Comparison of ENCODE assay signal across 8 cellular contexts in genomic region chr15:90400759-90401314, GRCh38. TPM values are rescaled to one million over a fixed set of nuclear protein-coding genes. Genes with fewer than 3 reads are reported as not detected.
DNase-seq lines count a peak whose midpoint lies in the region; ATAC-seq and TF ChIP-seq lines count a peak whose summit lies in the region.

No MANE protein-coding gene starts in this region.

- peaks cover 33% of the 10 kb centered on the region for H3K4me1 Mint-ChIP-seq in memory B cell

- CTCF ChIA-PET in BJ (lab: Yijun Ruan, JAX): interaction anchor here (0.5 to 2.1 kb wide), 4 partner anchors 10 to 89 kb away, joined by 3 to 6 read pairs (median 4); no protein-coding TSS in a partner anchor

- peaks cover 7% of the 10 kb centered on the region for H3K36me3 Mint-ChIP-seq in memory B cell

- no peak for TF ChIP-seq CTCF in BJ (IDR thresholded peaks at IDR 0.05; ENCODE audit: insufficient read depth, low read depth, low read length)

- H3K4me3 ChIP-seq in BJ (ENCODE audit: low read depth, low read length) (no peak overlapping the region), ectodermal cell (ENCODE audit: insufficient read depth, low read depth, low read length) (no peak overlapping the region)

- H3K27me3 Mint-ChIP-seq in memory B cell: no peaks in the 10 kb centered on the region

- H3K4me1 ChIP-seq in ectodermal cell (ENCODE audit: control insufficient read depth, insufficient read depth, low read length): no peaks in the 10 kb centered on the region

- H3K36me3 ChIP-seq in BJ (ENCODE audit: control insufficient read depth, insufficient read depth, low read length) (no peaks in the 10 kb centered on the region), ectodermal cell (ENCODE audit: control insufficient read depth, insufficient read depth, low read length) (no peaks in the 10 kb centered on the region)

- POLR2A ChIA-PET in BJ (lab: Charles Lee): no interaction called here

- H3K27me3 ChIP-seq in BJ (ENCODE audit: control insufficient read depth, insufficient read depth, low read length) (no peaks in the 10 kb centered on the region), ectodermal cell (ENCODE audit: control insufficient read depth, insufficient read depth, low read length, poor library complexity, severe bottlenecking) (no peaks in the 10 kb centered on the region)

- ATAC-seq in HG03196 (IDR thresholded peaks at IDR 0.05; ENCODE audit: unreplicated experiment) (peak; percentile 97), memory B cell (ENCODE audit: low read depth) (peak; percentile 98)

- H3K9me3 Mint-ChIP-seq in memory B cell: no peaks in the 10 kb centered on the region

- H3K27ac Mint-ChIP-seq in memory B cell: peak overlapping the region; percentile 99

- WGBS in ectodermal cell, 2 experiments: 33 to 34% methylated on average over 6 to 7 of the region's 7 CpGs

- peak overlapping the region; percentile 52 for H3K4me3 Mint-ChIP-seq in memory B cell

- H3K27ac ChIP-seq in ectodermal cell (ENCODE audit: insufficient read depth, low read depth, low read length, poor library complexity, severe bottlenecking): peak overlapping the region; percentile 64

- peak; percentile 83 for DNase-seq in BJ (ENCODE audit: low read depth)
- DNase-seq in GM19238 (ENCODE audit: insufficient read length, low spot score): peak; percentile 66
- peak; percentile 99 for DNase-seq in NCI-H226
- peak; percentile 34 for DNase-seq in activated CD4-positive, alpha-beta T cell treated with anti-CD3 and anti-CD28 coated beads for 1 hour
- DNase-seq in memory B cell (ENCODE audit: low spot score in 2 of 2): peak; percentile 41 to 73
- peak; percentile 7 to 84 (median 69) for DNase-seq in stimulated activated naive CD4-positive, alpha-beta T cell (lab: John Stamatoyannopoulos, UW)

- H3K9me3 ChIP-seq in ectodermal cell (ENCODE audit: control insufficient read depth, low read length): no peaks in the 10 kb centered on the region

RNA-seq across cellular contexts. Expression of gene IQGAP1, which starts 12.8 kb away (rescaled TPM):
- 88.7 and 137 TPM in 2 replicates for polyA plus RNA-seq in BJ (2011; rRNA removed)
- 164 and 170 TPM in 2 replicates for polyA minus RNA-seq in BJ (2011; rRNA and poly(A)+ RNA removed)
- polyA plus RNA-seq in ectodermal cell (2013, experiment 1 of 4): 43.6 TPM
- 41.6 TPM for polyA plus RNA-seq in ectodermal cell (2013, experiment 2 of 4)
- polyA plus RNA-seq in ectodermal cell (2013, experiment 3 of 4): 34.2 TPM
- polyA plus RNA-seq in ectodermal cell (2013, experiment 4 of 4): 40.0 TPM

RNA-seq across cellular contexts. Expression of gene ZNF774, which starts 48.8 kb away (rescaled TPM):
- 0.54 and 1.6 TPM in 2 replicates for polyA plus RNA-seq in BJ (2011; rRNA removed)
- 0.47 and 0.67 TPM in 2 replicates for polyA minus RNA-seq in BJ (2011; rRNA and poly(A)+ RNA removed)
- 3.4 TPM for polyA plus RNA-seq in ectodermal cell (2013, experiment 1 of 4)
- polyA plus RNA-seq in ectodermal cell (2013, experiment 2 of 4): 4.1 TPM
- 3.4 TPM for polyA plus RNA-seq in ectodermal cell (2013, experiment 3 of 4)
- 2.2 TPM for polyA plus RNA-seq in ectodermal cell (2013, experiment 4 of 4)

Comparison
In these comparisons a context has a peak if more than half of its experiments do, and no peak if none do; other contexts are left out.
1. DNase-seq: peak in every context shown above with its lines; median percentile 99 in NCI-H226; 83 in BJ; 69 in stimulated activated naive CD4-positive, alpha-beta T cell; 66 in GM19238; 57 in memory B cell; 34 in activated CD4-positive, alpha-beta T cell treated with anti-CD3 and anti-CD28 coated beads for 1 hour.